ENCODE assay signal across 7 cellular contexts in the genomic region with DNA sequence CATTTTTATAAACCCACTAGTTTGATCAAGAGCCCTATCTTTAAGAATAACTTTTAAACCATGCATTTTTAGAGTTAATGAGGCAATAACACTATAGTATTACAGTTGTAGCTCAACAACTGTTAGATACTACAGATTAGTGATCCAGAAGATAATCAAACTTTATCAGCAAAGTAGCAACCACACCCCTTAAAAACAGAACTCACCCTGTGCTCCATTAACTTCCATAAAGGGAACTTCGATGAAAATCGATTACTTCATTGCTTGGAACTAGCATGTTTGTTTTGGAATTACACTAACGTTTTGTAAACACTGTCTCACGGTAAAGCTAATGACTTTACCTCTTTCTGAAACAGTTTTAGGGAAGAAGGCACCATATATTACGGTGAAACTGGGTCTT. TPM values are rescaled to one million over a fixed set of nuclear protein-coding genes. Genes with fewer than 3 reads are reported as not detected.
DNase-seq lines count a peak whose midpoint lies in the region; ATAC-seq and TF ChIP-seq lines count a peak whose summit lies in the region.

No MANE protein-coding gene starts in this region.

- no peak for TF ChIP-seq CTCF in HCT116 (IDR thresholded peaks at IDR 0.05 in 2 of 3, conservative IDR thresholded peaks at IDR 0.05 in 1 of 3; ENCODE audit: borderline replicate concordance in 1 of 3, insufficient read depth in 1 of 3, low read depth in 2 of 3, low read length in 2 of 3)

- RAD21 ChIA-PET in HCT116 (lab: Charles Lee; ENCODE audit: low non-redundant PET in 1 of 2, low total read pairs in 2 of 2, uncharacterized antibody in 2 of 2, unreplicated experiment in 2 of 2): no interaction called here

- H3K36me3 Mint-ChIP-seq in stimulated activated effector memory CD8-positive, alpha-beta T cell treated with anti-CD3 and anti-CD28 coated beads, Interleukin-12 subunit alpha, Interleukin-12 subunit beta, amount 100 ng/mL, for 72 hours: peaks cover 7% of the 10 kb centered on the region

- TSS peak; percentile 69 for BruUV-seq in HCT116 (replicated peaks; lab: Mats Ljungman, UMichigan)

- TF ChIP-seq POLR2A in HCT116 (IDR thresholded peaks at IDR 0.05; ENCODE audit: borderline replicate concordance, extremely low read depth, insufficient read depth, insufficient read length): no peak

- no peaks in the 10 kb centered on the region for H3K9me3 Mint-ChIP-seq in stimulated activated effector memory CD8-positive, alpha-beta T cell treated with anti-CD3 and anti-CD28 coated beads, Interleukin-12 subunit alpha, Interleukin-12 subunit beta, amount 100 ng/mL, for 72 hours

- peak overlapping the region; percentile 82 for H3K9ac ChIP-seq in HCT116 (ENCODE audit: low read length)
- peak overlapping the region; percentile 81 for H3K9ac ChIP-seq in SK-N-MC (ENCODE audit: insufficient read length)

- H3K4me3 Mint-ChIP-seq in stimulated activated effector memory CD8-positive, alpha-beta T cell treated with anti-CD3 and anti-CD28 coated beads, Interleukin-12 subunit alpha, Interleukin-12 subunit beta, amount 100 ng/mL, for 72 hours: peak overlapping the region; percentile 97

- H3K4me2 ChIP-seq in HCT116 (ENCODE audit: low read length): peak overlapping the region; percentile 84

- peaks cover 40% of the 10 kb centered on the region for H3K4me1 Mint-ChIP-seq in stimulated activated effector memory CD8-positive, alpha-beta T cell treated with anti-CD3 and anti-CD28 coated beads, Interleukin-12 subunit alpha, Interleukin-12 subunit beta, amount 100 ng/mL, for 72 hours

- WGBS in right cardiac atrium: 11% methylated on average over 5 of the region's 5 CpGs

- H3K27ac Mint-ChIP-seq in stimulated activated effector memory CD8-positive, alpha-beta T cell treated with anti-CD3 and anti-CD28 coated beads, Interleukin-12 subunit alpha, Interleukin-12 subunit beta, amount 100 ng/mL, for 72 hours: peak overlapping the region; percentile 97

- POLR2A ChIA-PET in HCT116 (lab: Charles Lee): no interaction called here

- DNase-seq in HCT116 (ENCODE audit: low read depth, low spot score) (no peak), SK-N-MC (ENCODE audit: low read depth, low spot score) (no peak), right cardiac atrium (no peak), DMS79 (lab: John Stamatoyannopoulos, UW) (no peak)
- DNase-seq in stimulated activated effector memory CD8-positive, alpha-beta T cell treated with anti-CD3 and anti-CD28 coated beads, Interleukin-12 subunit alpha, Interleukin-12 subunit beta, amount 100 ng/mL, for 72 hours (ENCODE audit: low spot score in 2 of 2): no peak
- DNase-seq in stimulated activated CD4-positive, alpha-beta T cell treated with anti-CD3 and anti-CD28 coated beads, Interleukin-12 subunit alpha, Interleukin-12 subunit beta, amount 100 ng/mL, for 4 hours: no peak

- no peak for TF ChIP-seq RAD21 in HCT116 (IDR thresholded peaks at IDR 0.05; ENCODE audit: low read depth)

- no peaks in the 10 kb centered on the region for H4K20me1 ChIP-seq in HCT116 (ENCODE audit: insufficient read depth)

- H3K79me2 ChIP-seq in HCT116 (ENCODE audit: insufficient read depth, low read length): peaks cover 56% of the 10 kb centered on the region

- H3K27ac ChIP-seq in HCT116 (ENCODE audit: low read depth, low read length): no peak overlapping the region
- H3K27ac ChIP-seq in SK-N-MC: no peak overlapping the region
- H3K27ac ChIP-seq in right cardiac atrium (ENCODE audit: low read length): no peak overlapping the region

- no peaks in the 10 kb centered on the region for H3K9me2 ChIP-seq in HCT116 (ENCODE audit: insufficient read depth)

- H2AFZ ChIP-seq in HCT116 (ENCODE audit: low read depth, low read length, poor library complexity, severe bottlenecking): no peak overlapping the region

- ATAC-seq in HCT116 (no peak), right cardiac atrium (no peak), GM19455 (IDR thresholded peaks at IDR 0.05; ENCODE audit: unreplicated experiment) (no peak)
- no peak for ATAC-seq in stimulated activated effector memory CD8-positive, alpha-beta T cell treated with anti-CD3 and anti-CD28 coated beads, Interleukin-12 subunit alpha, Interleukin-12 subunit beta, amount 100 ng/mL, for 72 hours

- no peaks in the 10 kb centered on the region for H3K27me3 ChIP-seq in HCT116 (ENCODE audit: insufficient read depth, low read length)
- H3K27me3 ChIP-seq in right cardiac atrium (ENCODE audit: control insufficient read depth, insufficient read depth): no peaks in the 10 kb centered on the region

- CTCF ChIA-PET in HCT116 (lab: Charles Lee): no interaction called here

- intact Hi-C loops in HCT116 (cut with micrococcal nuclease) (loop anchor here (5.0 kb wide), 1 partner anchor 84 kb away; a partner anchor contains a TSS), right cardiac atrium (cut with DNase I) (no loop called here)

- no peaks in the 10 kb centered on the region for H3K9me3 ChIP-seq in HCT116 (ENCODE audit: control insufficient read depth in 1 of 2, insufficient read depth in 1 of 2, low read depth in 1 of 2, low read length in 2 of 2)
- no peaks in the 10 kb centered on the region for H3K9me3 ChIP-seq in SK-N-MC (ENCODE audit: low read depth, low read length)
- H3K9me3 ChIP-seq in right cardiac atrium (ENCODE audit: control insufficient read depth, low read length): no peaks in the 10 kb centered on the region

- H3K4me1 ChIP-seq in HCT116 (ENCODE audit: control insufficient read depth in 1 of 2, insufficient read depth in 2 of 2, low read length in 2 of 2) (peaks cover 14 to 25% of the 10 kb centered on the region in 2 experiments; a peak in 3 of 4 replicates), right cardiac atrium (ENCODE audit: control insufficient read depth, insufficient read depth, low read length) (no peaks in the 10 kb centered on the region)

- no peaks in the 10 kb centered on the region for H3K36me3 ChIP-seq in HCT116 (ENCODE audit: control insufficient read depth in 1 of 2, insufficient read depth in 2 of 2, low read length in 2 of 2)
- no peaks in the 10 kb centered on the region for H3K36me3 ChIP-seq in SK-N-MC (ENCODE audit: insufficient read depth, low read length)

- H3K4me3 ChIP-seq in HCT116 (replicated peaks in 1 of 2; ENCODE audit: low read depth in 1 of 2, low read length in 2 of 2) (peak overlapping the region; percentile 63 to 96), SK-N-MC (peak overlapping the region; percentile 95), right cardiac atrium (ENCODE audit: low read length) (peak overlapping the region; percentile 77)

TF ChIP-seq in HCT116, 20 proteins besides CTCF, POLR2A, EP300 and RAD21:
- TF ChIP-seq, protein P1, sequence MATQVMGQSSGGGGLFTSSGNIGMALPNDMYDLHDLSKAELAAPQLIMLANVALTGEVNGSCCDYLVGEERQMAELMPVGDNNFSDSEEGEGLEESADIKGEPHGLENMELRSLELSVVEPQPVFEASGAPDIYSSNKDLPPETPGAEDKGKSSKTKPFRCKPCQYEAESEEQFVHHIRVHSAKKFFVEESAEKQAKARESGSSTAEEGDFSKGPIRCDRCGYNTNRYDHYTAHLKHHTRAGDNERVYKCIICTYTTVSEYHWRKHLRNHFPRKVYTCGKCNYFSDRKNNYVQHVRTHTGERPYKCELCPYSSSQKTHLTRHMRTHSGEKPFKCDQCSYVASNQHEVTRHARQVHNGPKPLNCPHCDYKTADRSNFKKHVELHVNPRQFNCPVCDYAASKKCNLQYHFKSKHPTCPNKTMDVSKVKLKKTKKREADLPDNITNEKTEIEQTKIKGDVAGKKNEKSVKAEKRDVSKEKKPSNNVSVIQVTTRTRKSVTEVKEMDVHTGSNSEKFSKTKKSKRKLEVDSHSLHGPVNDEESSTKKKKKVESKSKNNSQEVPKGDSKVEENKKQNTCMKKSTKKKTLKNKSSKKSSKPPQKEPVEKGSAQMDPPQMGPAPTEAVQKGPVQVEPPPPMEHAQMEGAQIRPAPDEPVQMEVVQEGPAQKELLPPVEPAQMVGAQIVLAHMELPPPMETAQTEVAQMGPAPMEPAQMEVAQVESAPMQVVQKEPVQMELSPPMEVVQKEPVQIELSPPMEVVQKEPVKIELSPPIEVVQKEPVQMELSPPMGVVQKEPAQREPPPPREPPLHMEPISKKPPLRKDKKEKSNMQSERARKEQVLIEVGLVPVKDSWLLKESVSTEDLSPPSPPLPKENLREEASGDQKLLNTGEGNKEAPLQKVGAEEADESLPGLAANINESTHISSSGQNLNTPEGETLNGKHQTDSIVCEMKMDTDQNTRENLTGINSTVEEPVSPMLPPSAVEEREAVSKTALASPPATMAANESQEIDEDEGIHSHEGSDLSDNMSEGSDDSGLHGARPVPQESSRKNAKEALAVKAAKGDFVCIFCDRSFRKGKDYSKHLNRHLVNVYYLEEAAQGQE (IDR thresholded peaks at IDR 0.05; ENCODE audit: low read depth): no peak
- TF ChIP-seq EZH2phosphoT487 (IDR thresholded peaks at IDR 0.05; ENCODE audit: borderline replicate concordance): no peak
- no peak for TF ChIP-seq JUND (IDR thresholded peaks at IDR 0.05)
- no peak for TF ChIP-seq SRF (IDR thresholded peaks at IDR 0.05; ENCODE audit: low read depth)
- no peak for TF ChIP-seq ZFX (IDR thresholded peaks at IDR 0.05)
- TF ChIP-seq TCF7L2 (IDR thresholded peaks at IDR 0.05; ENCODE audit: borderline replicate concordance, extremely low read depth, insufficient read depth, insufficient read length): no peak
- no peak for TF ChIP-seq SIN3A (IDR thresholded peaks at IDR 0.05; ENCODE audit: low read depth)

RNA-seq across cellular contexts. Expression of a gene that starts 1.4 kb away (rescaled TPM):
- total RNA-seq in HCT116 (2021; ENCODE audit: unreplicated experiment) (17.7 TPM), right cardiac atrium (1 to 10 TPM; 7.5 to 9.1 (median 7.9) TPM)
- polyA plus RNA-seq in HCT116 (2012): 4.5 and 5.9 TPM in 2 replicates
- 5.4 TPM for polyA plus RNA-seq in right cardiac atrium
